1 cellular context compared by ENCODE assay signal in genomic region chr4:76213415-76214268, GRCh38.
A peak's percentile ranks its signal among the peaks of the same experiment; 100 is the strongest.
TF ChIP-seq lines count a peak whose summit lies in the region.

A gene with protein sequence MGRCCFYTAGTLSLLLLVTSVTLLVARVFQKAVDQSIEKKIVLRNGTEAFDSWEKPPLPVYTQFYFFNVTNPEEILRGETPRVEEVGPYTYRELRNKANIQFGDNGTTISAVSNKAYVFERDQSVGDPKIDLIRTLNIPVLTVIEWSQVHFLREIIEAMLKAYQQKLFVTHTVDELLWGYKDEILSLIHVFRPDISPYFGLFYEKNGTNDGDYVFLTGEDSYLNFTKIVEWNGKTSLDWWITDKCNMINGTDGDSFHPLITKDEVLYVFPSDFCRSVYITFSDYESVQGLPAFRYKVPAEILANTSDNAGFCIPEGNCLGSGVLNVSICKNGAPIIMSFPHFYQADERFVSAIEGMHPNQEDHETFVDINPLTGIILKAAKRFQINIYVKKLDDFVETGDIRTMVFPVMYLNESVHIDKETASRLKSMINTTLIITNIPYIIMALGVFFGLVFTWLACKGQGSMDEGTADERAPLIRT (minus strand): TSS chr4:76213824. CDS start chr4:76213543, 281 bp downstream.

TF ChIP-seq in HEK293, 187 proteins besides CTCF, POLR2A, EP300 and RAD21 (continued from another document):
- TF ChIP-seq ZBTB20 (tag by site-specific recombination; IDR thresholded peaks at IDR 0.05) (peak; percentile 50), ZBTB26 (tag by site-specific recombination; optimal IDR thresholded peaks at IDR 0.05) (peak; percentile 68), ZNF121 (tag by site-specific recombination; IDR thresholded peaks at IDR 0.05) (no peak), OVOL3 (tag by site-specific recombination; IDR thresholded peaks at IDR 0.05) (no peak), ZNF544 (tag by site-specific recombination; IDR thresholded peaks at IDR 0.05) (no peak), KLF10 (tag by site-specific recombination; IDR thresholded peaks at IDR 0.05) (peak; percentile 69; the same call in 1 of the 2 replicates), SP3 (tag by site-specific recombination; IDR thresholded peaks at IDR 0.05) (no peak), ZNF114 (tag by site-specific recombination; IDR thresholded peaks at IDR 0.05) (no peak), PRDM10 (tag by site-specific recombination; IDR thresholded peaks at IDR 0.05) (peak; percentile 82), ZNF610 (tag by site-specific recombination; IDR thresholded peaks at IDR 0.05; ENCODE audit: borderline replicate concordance) (peak; percentile 37; the same call in 1 of the 2 replicates), ZNF76 (tag by site-specific recombination; IDR thresholded peaks at IDR 0.05; ENCODE audit: borderline replicate concordance, low read depth) (no peak; the same call in 1 of the 2 replicates), PBX3 (CRISPR knock-in tag; IDR thresholded peaks at IDR 0.05) (peak; percentile 76; the same call in 1 of the 2 replicates), ZNF596 (tag by site-specific recombination; IDR thresholded peaks at IDR 0.05) (peak; percentile 34; the same call in 1 of the 2 replicates), ZXDB (tag by site-specific recombination; IDR thresholded peaks at IDR 0.05) (no peak; the same call in 1 of the 2 replicates), ZNF664 (tag by site-specific recombination; IDR thresholded peaks at IDR 0.05) (no peak), ZNF561 (tag by site-specific recombination; IDR thresholded peaks at IDR 0.05; ENCODE audit: borderline replicate concordance) (peak; percentile 62; the same call in 1 of the 2 replicates), KLF9 (tag by site-specific recombination; IDR thresholded peaks at IDR 0.05; ENCODE audit: low read depth) (peak; percentile 76), KLF1 (tag by site-specific recombination; IDR thresholded peaks at IDR 0.05) (no peak; the same call in 1 of the 2 replicates), ZNF621 (tag by site-specific recombination; IDR thresholded peaks at IDR 0.05) (no peak), ZBTB17 (tag by site-specific recombination; IDR thresholded peaks at IDR 0.05) (0 out of 2 replicates have a peak, but pooled peaks have one; percentile 64), ZNF768 (tag by site-specific recombination; IDR thresholded peaks at IDR 0.05) (peak; percentile 7; the same call in 1 of the 2 replicates), ZNF658 (tag by site-specific recombination; IDR thresholded peaks at IDR 0.05) (no peak), ZNF629 (tag by site-specific recombination; IDR thresholded peaks at IDR 0.05) (no peak), ZBTB21 (tag by site-specific recombination; IDR thresholded peaks at IDR 0.05) (no peak), ZSCAN30 (tag by site-specific recombination; IDR thresholded peaks at IDR 0.05) (no peak), ZNF837 (tag by site-specific recombination; IDR thresholded peaks at IDR 0.05) (no peak), ZNF501 (tag by site-specific recombination; IDR thresholded peaks at IDR 0.05) (peak; percentile 67; the same call in 1 of the 2 replicates), ZNF792 (tag by site-specific recombination; IDR thresholded peaks at IDR 0.05) (no peak), ZSCAN5A (tag by site-specific recombination; IDR thresholded peaks at IDR 0.05) (no peak), GLIS2 (tag by site-specific recombination; IDR thresholded peaks at IDR 0.05) (0 out of 2 replicates have a peak, but pooled peaks have one; percentile 17), EGR2 (tag by site-specific recombination; IDR thresholded peaks at IDR 0.05; ENCODE audit: low read depth) (no peak), ZNF140 (tag by site-specific recombination; IDR thresholded peaks at IDR 0.05) (no peak), ZNF37A (tag by site-specific recombination; IDR thresholded peaks at IDR 0.05) (no peak), ZBTB6 (tag by site-specific recombination; IDR thresholded peaks at IDR 0.05) (peak; percentile 87), ZNF19 (tag by site-specific recombination; IDR thresholded peaks at IDR 0.05; ENCODE audit: low read depth) (no peak), SP7 (tag by site-specific recombination; IDR thresholded peaks at IDR 0.05) (0 out of 2 replicates have a peak, but pooled peaks have one; percentile 24), MEIS1 (CRISPR knock-in tag; IDR thresholded peaks at IDR 0.05; ENCODE audit: borderline replicate concordance) (no peak)
- TF ChIP-seq, protein P1, sequence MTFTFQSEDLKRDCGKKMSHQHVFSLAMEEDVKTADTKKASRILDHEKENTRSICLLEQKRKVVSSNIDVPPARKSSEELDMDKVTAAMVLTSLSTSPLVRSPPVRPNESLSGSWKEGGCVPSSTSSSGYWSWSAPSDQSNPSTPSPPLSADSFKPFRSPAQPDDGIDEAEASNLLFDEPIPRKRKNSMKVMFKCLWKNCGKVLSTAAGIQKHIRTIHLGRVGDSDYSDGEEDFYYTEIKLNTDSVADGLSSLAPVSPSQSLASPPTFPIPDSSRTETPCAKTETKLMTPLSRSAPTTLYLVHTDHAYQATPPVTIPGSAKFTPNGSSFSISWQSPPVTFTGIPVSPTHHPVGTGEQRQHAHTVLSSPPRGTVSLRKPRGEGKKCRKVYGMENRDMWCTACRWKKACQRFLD (tag by site-specific recombination; IDR thresholded peaks at IDR 0.05) = no peak
- TF ChIP-seq, protein P2, sequence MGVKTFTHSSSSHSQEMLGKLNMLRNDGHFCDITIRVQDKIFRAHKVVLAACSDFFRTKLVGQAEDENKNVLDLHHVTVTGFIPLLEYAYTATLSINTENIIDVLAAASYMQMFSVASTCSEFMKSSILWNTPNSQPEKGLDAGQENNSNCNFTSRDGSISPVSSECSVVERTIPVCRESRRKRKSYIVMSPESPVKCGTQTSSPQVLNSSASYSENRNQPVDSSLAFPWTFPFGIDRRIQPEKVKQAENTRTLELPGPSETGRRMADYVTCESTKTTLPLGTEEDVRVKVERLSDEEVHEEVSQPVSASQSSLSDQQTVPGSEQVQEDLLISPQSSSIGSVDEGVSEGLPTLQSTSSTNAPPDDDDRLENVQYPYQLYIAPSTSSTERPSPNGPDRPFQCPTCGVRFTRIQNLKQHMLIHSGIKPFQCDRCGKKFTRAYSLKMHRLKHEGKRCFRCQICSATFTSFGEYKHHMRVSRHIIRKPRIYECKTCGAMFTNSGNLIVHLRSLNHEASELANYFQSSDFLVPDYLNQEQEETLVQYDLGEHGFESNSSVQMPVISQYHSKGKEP (tag by site-specific recombination; IDR thresholded peaks at IDR 0.05) = peak; percentile 50; the same call in 1 of the 2 replicates
- TF ChIP-seq, protein P3, sequence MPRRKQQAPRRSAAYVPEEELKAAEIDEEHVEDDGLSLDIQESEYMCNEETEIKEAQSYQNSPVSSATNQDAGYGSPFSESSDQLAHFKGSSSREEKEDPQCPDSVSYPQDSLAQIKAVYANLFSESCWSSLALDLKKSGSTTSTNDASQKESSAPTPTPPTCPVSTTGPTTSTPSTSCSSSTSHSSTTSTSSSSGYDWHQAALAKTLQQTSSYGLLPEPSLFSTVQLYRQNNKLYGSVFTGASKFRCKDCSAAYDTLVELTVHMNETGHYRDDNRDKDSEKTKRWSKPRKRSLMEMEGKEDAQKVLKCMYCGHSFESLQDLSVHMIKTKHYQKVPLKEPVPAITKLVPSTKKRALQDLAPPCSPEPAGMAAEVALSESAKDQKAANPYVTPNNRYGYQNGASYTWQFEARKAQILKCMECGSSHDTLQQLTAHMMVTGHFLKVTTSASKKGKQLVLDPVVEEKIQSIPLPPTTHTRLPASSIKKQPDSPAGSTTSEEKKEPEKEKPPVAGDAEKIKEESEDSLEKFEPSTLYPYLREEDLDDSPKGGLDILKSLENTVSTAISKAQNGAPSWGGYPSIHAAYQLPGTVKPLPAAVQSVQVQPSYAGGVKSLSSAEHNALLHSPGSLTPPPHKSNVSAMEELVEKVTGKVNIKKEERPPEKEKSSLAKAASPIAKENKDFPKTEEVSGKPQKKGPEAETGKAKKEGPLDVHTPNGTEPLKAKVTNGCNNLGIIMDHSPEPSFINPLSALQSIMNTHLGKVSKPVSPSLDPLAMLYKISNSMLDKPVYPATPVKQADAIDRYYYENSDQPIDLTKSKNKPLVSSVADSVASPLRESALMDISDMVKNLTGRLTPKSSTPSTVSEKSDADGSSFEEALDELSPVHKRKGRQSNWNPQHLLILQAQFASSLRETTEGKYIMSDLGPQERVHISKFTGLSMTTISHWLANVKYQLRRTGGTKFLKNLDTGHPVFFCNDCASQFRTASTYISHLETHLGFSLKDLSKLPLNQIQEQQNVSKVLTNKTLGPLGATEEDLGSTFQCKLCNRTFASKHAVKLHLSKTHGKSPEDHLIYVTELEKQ (tag by site-specific recombination; IDR thresholded peaks at IDR 0.05; ENCODE audit: borderline replicate concordance) = no peak
TF ChIP-seq in HEK293: peak in this region for 22.
